ENCODE assay signal across 31 cellular contexts in the genomic region with DNA sequence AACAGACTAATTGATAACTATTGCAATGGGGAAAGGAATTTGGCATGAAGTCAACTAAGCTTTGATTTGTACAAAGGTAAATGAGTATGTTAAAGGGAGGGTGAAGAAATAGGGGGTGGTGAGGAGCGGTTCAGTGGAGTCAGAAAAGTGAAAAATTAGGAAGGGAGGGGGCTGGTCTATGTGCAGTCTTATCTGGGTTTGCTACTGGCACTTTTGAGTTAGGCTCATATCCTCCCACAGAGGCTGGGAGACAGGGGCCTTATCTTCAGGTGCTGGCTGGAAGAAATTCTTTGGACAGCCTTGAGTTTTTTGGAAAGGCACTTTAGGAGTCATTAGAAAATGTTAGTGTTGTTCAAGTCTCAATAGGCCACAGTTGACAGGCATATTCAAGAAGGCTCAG. TPM values are rescaled to one million over a fixed set of nuclear protein-coding genes. Genes with fewer than 3 reads are reported as not detected.
"Had no signal": no experiment of that assay in that cellular context is flagged by ENCODE, and none has a peak within 500 bp of the region (broad histone marks: within the 10 kb centered on the region; RNA-seq: fewer than 3 reads in every experiment).

No MANE protein-coding gene starts in this region.

- DNase-seq: colonic mucosa; cortex of kidney; dermis blood vessel endothelial cell; dorsolateral prefrontal cortex; effector CD4-positive, alpha-beta T cell; effector CD8-positive, alpha-beta T cell; effector memory CD4-positive, alpha-beta T cell; effector memory CD8-positive, alpha-beta T cell; endodermal cell; erythroblast; esophagus squamous epithelium; foreskin fibroblast; foreskin keratinocyte; foreskin melanocyte; gastrocnemius medialis; glutamatergic neuron; head of caudate nucleus; heart left ventricle; heart right ventricle had no signal

- H3K27ac ChIP-seq: colonic mucosa, coronary artery, dorsolateral prefrontal cortex, epithelial cell of prostate, esophagus muscularis mucosa, esophagus squamous epithelium, foreskin keratinocyte, gastrocnemius medialis, gastroesophageal sphincter, heart left ventricle, heart right ventricle had no signal

- H3K4me1 ChIP-seq: colonic mucosa, esophagus muscularis mucosa, esophagus squamous epithelium, foreskin keratinocyte, gastrocnemius medialis, gastroesophageal sphincter, heart left ventricle, heart right ventricle had no signal

- H3K27me3 ChIP-seq: colonic mucosa, dorsolateral prefrontal cortex, esophagus muscularis mucosa, esophagus squamous epithelium, foreskin keratinocyte, gastrocnemius medialis, heart left ventricle, heart right ventricle had no signal

- H3K4me3 ChIP-seq: colonic mucosa, coronary artery, dorsolateral prefrontal cortex, esophagus muscularis mucosa, esophagus squamous epithelium, gastrocnemius medialis, gastroesophageal sphincter, heart left ventricle, heart right ventricle had no signal

- FAIRE-seq: colon, endometrium, endothelial cell of umbilical vein, frontal cortex had no signal

- H3K9me3 ChIP-seq: colonic mucosa, gastrocnemius medialis had no signal

- ATAC-seq: effector memory CD8-positive, alpha-beta T cell; esophagus mucosa; foreskin keratinocyte; gastrocnemius medialis; gastroesophageal sphincter; heart left ventricle; heart right ventricle had no signal

RNA-seq across cellular contexts. Expression of a gene that starts 11.6 kb away (rescaled TPM):
- total RNA-seq: dermis blood vessel endothelial cell, dermis microvascular lymphatic vessel endothelial cell, epithelial cell of proximal tubule, foreskin keratinocyte had no signal
- polyA plus RNA-seq: fibroblast of lung, foreskin keratinocyte had no signal
